Comparison of ENCODE assay signal across 21 cellular contexts in the genomic region with DNA sequence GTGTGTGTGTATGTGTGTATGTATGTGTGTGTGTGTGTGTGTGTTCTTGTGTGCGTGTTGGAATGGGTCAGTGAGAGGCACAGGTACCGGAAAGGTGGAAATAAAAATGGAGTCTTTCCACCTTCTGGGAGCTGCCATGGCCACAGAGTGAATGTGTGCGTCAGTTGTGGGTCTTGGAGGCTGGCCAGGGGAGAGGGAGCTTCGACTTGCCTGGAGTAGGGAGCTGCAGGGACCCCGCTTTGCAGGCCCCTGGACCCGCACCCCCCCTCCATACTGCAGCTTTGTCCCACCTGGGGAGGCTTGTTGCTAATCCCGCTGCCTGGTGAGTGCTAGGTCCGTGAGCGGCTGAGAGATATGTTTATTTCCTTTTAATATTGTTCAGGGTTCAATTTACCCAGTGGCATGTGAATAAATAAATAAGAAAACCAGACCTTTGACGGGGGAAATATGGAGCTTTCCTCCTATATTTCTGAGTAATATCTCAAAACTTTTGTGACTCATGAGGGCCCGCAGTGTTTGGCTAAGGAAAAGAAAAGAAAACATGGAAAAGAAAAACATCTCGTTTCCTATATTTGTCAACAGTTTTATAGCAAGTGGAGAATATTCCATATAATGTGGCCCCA. TPM values are rescaled to one million over a fixed set of nuclear protein-coding genes. Genes with fewer than 3 reads are reported as not detected.
A peak's percentile ranks its signal among the peaks of the same experiment; 100 is the strongest.
DNase-seq lines count a peak whose midpoint lies in the region; ATAC-seq, FAIRE-seq and TF ChIP-seq lines count a peak whose summit lies in the region.
"Had no signal": no experiment of that assay in that cellular context is flagged by ENCODE, and none has a peak within 500 bp of the region (broad histone marks: within the 10 kb centered on the region; RNA-seq: fewer than 3 reads in every experiment).

No MANE protein-coding gene starts in this region.

- H3K9me3 Mint-ChIP-seq in activated CD8-positive, alpha-beta T cell treated with anti-CD3 and anti-CD28 coated beads for 36 hours, result peaks cover 3% of the 10 kb centered on the region

- POLR2A ChIA-PET in activated CD8-positive, alpha-beta T cell treated with anti-CD3 and anti-CD28 coated beads for 36 hours (lab: Charles Lee), result interaction anchor here (0.6 to 1.1 kb wide), 2 partner anchors 17 to 53 kb away, joined by 3 read pairs; no protein-coding TSS in a partner anchor

- CTCF ChIA-PET in activated CD8-positive, alpha-beta T cell treated with anti-CD3 and anti-CD28 coated beads for 36 hours (lab: Charles Lee), result interaction anchor here (0.6 to 1.6 kb wide), 4 partner anchors 13 to 98 kb away, joined by 3 to 6 read pairs (median 4); no protein-coding TSS in a partner anchor

- intact Hi-C loops in colonic mucosa (cut with DNase I), result no loop called here
- intact Hi-C loops in activated CD8-positive, alpha-beta T cell treated with anti-CD3 and anti-CD28 coated beads for 36 hours (cut with micrococcal nuclease), result no loop called here

- H3K36me3 ChIP-seq in right atrium auricular region (no peaks in the 10 kb centered on the region), colonic mucosa (no peaks in the 10 kb centered on the region)
- H3K36me3 ChIP-seq: BLaER1 treated with 17β-estradiol and CSF1 and Interleukin-3, amounts not matched to agents 10 nM and 100 nM; prostate gland had no signal

- FAIRE-seq in GM12891 (lab: Jason Lieb, UNC), result peak; percentile 66
- FAIRE-seq: GM19239, HepG2 had no signal

- H3K27me3 Mint-ChIP-seq in activated CD8-positive, alpha-beta T cell treated with anti-CD3 and anti-CD28 coated beads for 36 hours, result no peaks in the 10 kb centered on the region
- H3K27me3 Mint-ChIP-seq: activated CD4-positive, alpha-beta T cell treated with anti-CD3 and anti-CD28 coated beads for 36 hours had no signal

- peaks cover 8% of the 10 kb centered on the region for H3K36me3 Mint-ChIP-seq in activated CD8-positive, alpha-beta T cell treated with anti-CD3 and anti-CD28 coated beads for 36 hours (ENCODE audit: low read depth)

- no peak overlapping the region for H3K27ac ChIP-seq in right atrium auricular region
- H3K27ac ChIP-seq in colonic mucosa, result no peak overlapping the region
- H3K27ac ChIP-seq: BLaER1 treated with 17β-estradiol and CSF1 and Interleukin-3, amounts not matched to agents 10 nM and 100 nM; prostate gland had no signal

- H3K27ac Mint-ChIP-seq in activated CD8-positive, alpha-beta T cell treated with anti-CD3 and anti-CD28 coated beads for 36 hours, result no peak overlapping the region
- H3K27ac Mint-ChIP-seq: activated CD4-positive, alpha-beta T cell treated with anti-CD3 and anti-CD28 coated beads for 36 hours had no signal

- H3K4me1 Mint-ChIP-seq in activated CD8-positive, alpha-beta T cell treated with anti-CD3 and anti-CD28 coated beads for 36 hours (ENCODE audit: low read depth), result peaks cover 60% of the 10 kb centered on the region

- H3K4me3 ChIP-seq in right atrium auricular region, result no peak overlapping the region
- H3K4me3 ChIP-seq in colonic mucosa, result no peak overlapping the region
- H3K4me3 ChIP-seq: BLaER1 treated with 17β-estradiol and CSF1 and Interleukin-3, amounts not matched to agents 10 nM and 100 nM; prostate gland had no signal

- no peak for ATAC-seq in activated CD8-positive, alpha-beta T cell treated with anti-CD3 and anti-CD28 coated beads for 36 hours
- ATAC-seq: HepG2, left cardiac atrium had no signal

- H3K9ac ChIP-seq in colonic mucosa (ENCODE audit: low read depth in 2 of 2, low read length in 2 of 2), result no peak overlapping the region
- H3K9ac ChIP-seq: BLaER1 treated with 17β-estradiol and CSF1 and Interleukin-3, amounts not matched to agents 10 nM and 100 nM had no signal

- TF ChIP-seq CTCF in right atrium auricular region (IDR thresholded peaks at IDR 0.05) (no peak), colonic mucosa (IDR thresholded peaks at IDR 0.05) (no peak)
- TF ChIP-seq CTCF in activated CD8-positive, alpha-beta T cell treated with anti-CD3 and anti-CD28 coated beads for 36 hours (IDR thresholded peaks at IDR 0.05), result no peak

- no peaks in the 10 kb centered on the region for H3K4me1 ChIP-seq in right atrium auricular region
- no peaks in the 10 kb centered on the region for H3K4me1 ChIP-seq in colonic mucosa
- H3K4me1 ChIP-seq: prostate gland had no signal

- no peak overlapping the region for H3K4me3 Mint-ChIP-seq in activated CD8-positive, alpha-beta T cell treated with anti-CD3 and anti-CD28 coated beads for 36 hours
- H3K4me3 Mint-ChIP-seq: activated CD4-positive, alpha-beta T cell treated with anti-CD3 and anti-CD28 coated beads for 36 hours had no signal

- H3K27me3 ChIP-seq in right atrium auricular region (no peaks in the 10 kb centered on the region), colonic mucosa (no peaks in the 10 kb centered on the region)
- H3K27me3 ChIP-seq: BLaER1 treated with 17β-estradiol and CSF1 and Interleukin-3, amounts not matched to agents 10 nM and 100 nM had no signal

- no peak for TF ChIP-seq POLR2A in GM12891 (IDR thresholded peaks at IDR 0.05; ENCODE audit: low read depth, low read length)

- no peaks in the 10 kb centered on the region for H3K9me3 ChIP-seq in right atrium auricular region
- H3K9me3 ChIP-seq in colonic mucosa, result no peaks in the 10 kb centered on the region
- H3K9me3 ChIP-seq: prostate gland had no signal

- DNase-seq in GM12891 (ENCODE audit: insufficient read length, low spot score) (no peak), NCI-H1694 (lab: John Stamatoyannopoulos, UW) (peak; percentile 45), brain pericyte (ENCODE audit: low read depth, low spot score) (peak; percentile 55), pulmonary artery endothelial cell (ENCODE audit: low read depth, low spot score) (peak; percentile 40), right atrium auricular region (ENCODE audit: low spot score) (no peak), cerebellar nuclear complex (lab: John Stamatoyannopoulos, UW) (no peak), colonic mucosa (no peak)
- DNase-seq in activated CD8-positive, alpha-beta T cell treated with anti-CD3 and anti-CD28 coated beads for 36 hours, result no peak
- DNase-seq: activated CD4-positive, alpha-beta T cell treated with anti-CD3 and anti-CD28 coated beads for 36 hours; activated CD8-positive, alpha-beta memory T cell treated with anti-CD3 and anti-CD28 coated beads, Interleukin-2, amount 50 U/mL, for 48 hours; activated naive CD4-positive, alpha-beta T cell; aorta; left cardiac atrium; midbrain; NCI-H2029; NCI-H510A treated with DMSO at 0.1 percent for 48 hours; stimulated activated naive CD4-positive, alpha-beta T cell treated with Interleukin-2 at 50 U/mL for 16 hours had no signal

TF ChIP-seq in GM12891, 5 proteins besides CTCF, POLR2A, EP300 and RAD21:
- TF ChIP-seq PAX5 (IDR thresholded peaks at IDR 0.05; ENCODE audit: insufficient read depth, low read length, severe bottlenecking), result no peak
- no peak for TF ChIP-seq TAF1 (IDR thresholded peaks at IDR 0.05; ENCODE audit: low read depth, low read length)
- TF ChIP-seq POU2F2 (IDR thresholded peaks at IDR 0.05; ENCODE audit: low read depth, low read length), result no peak
- no peak for TF ChIP-seq POLR2AphosphoS5 (IDR thresholded peaks at IDR 0.05; ENCODE audit: low read depth, low read length)
- TF ChIP-seq SPI1 (IDR thresholded peaks at IDR 0.05; ENCODE audit: low read depth, low read length), result no peak

RNA-seq across cellular contexts. Expression of gene CCDC167, which starts 24.4 kb away (rescaled TPM):
- 113 TPM for polyA plus RNA-seq in GM12891 (2012; ENCODE audit: low read depth, missing spikeins)
- total RNA-seq in pulmonary artery endothelial cell, result 23.0 and 24.1 TPM in 2 replicates
- 10 to 100 TPM; 26.1 to 39.6 TPM for total RNA-seq in right atrium auricular region
- total RNA-seq in colonic mucosa, result 10 to 100 TPM; 11.8 to 31.8 TPM
- total RNA-seq in activated CD8-positive, alpha-beta T cell treated with anti-CD3 and anti-CD28 coated beads for 36 hours, result 10 to 100 TPM; 63.7 to 68.1 TPM

Comparison
In these comparisons a context has a peak if more than half of its experiments do, and no peak if none do; other contexts are left out.
1. DNase-seq: peak in NCI-H1694 (single experiment), brain pericyte (single experiment) and pulmonary artery endothelial cell (single experiment); none in GM12891 (single experiment), right atrium auricular region (single experiment), cerebellar nuclear complex (0 of 2), colonic mucosa (single experiment) and activated CD8-positive, alpha-beta T cell treated with anti-CD3 and anti-CD28 coated beads for 36 hours (single experiment).